ENCODE assay signal across 21 cellular contexts in the genomic region with DNA sequence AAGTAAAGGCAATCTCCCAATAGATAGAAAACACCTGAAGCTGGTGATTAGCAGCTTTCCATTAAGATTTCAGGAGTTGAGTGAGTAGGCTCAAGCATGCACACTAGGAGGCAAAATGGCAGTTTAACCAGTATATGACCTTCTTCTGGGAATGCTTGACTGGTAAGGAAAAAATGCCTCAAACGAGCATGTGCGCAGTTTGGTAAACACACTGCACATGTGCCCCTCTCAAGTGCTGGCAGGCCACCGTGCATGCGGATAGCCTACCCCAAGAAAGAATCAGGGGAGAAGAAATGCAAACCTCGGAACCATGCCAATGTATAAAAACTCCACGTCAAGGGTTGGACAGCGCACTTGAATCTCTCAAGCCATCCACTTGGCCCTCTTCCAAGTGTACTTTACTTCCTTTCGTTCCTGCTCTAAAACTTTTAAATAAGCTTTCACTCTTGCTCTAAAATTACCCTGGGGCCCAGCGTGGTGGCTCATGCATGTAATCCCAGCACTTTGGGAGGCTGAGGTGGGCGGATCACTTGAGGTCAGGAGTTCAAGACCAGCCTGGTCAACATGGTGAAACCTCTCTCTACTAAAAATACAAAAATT.
"Had no signal": no experiment of that assay in that cellular context is flagged by ENCODE, and none has a peak within 500 bp of the region (broad histone marks: within the 10 kb centered on the region; RNA-seq: fewer than 3 reads in every experiment).

No MANE protein-coding gene starts in this region.

- H3K27me3 Mint-ChIP-seq: activated CD4-positive, alpha-beta memory T cell treated with anti-CD3 and anti-CD28 coated beads for 36 hours; stimulated activated memory B cell treated with anti-CD40 and anti-IgM and Interleukin-4, amounts not matched to agents 10 μg/mL and 1 μg/mL and 100 μg/mL, for 72 hours; T-helper 17 cell had no signal

- H3K27ac Mint-ChIP-seq: activated CD4-positive, alpha-beta memory T cell treated with anti-CD3 and anti-CD28 coated beads for 36 hours; activated naive CD4-positive, alpha-beta T cell treated with anti-CD3 and anti-CD28 coated beads for 36 hours; activated T-cell treated with anti-CD3 and anti-CD28 coated beads, Interleukin-2, amount 50 U/mL, for 72 hours; stimulated activated memory B cell treated with anti-CD40 and anti-IgM and Interleukin-4, amounts not matched to agents 10 μg/mL and 1 μg/mL and 100 μg/mL, for 72 hours; T-helper 17 cell had no signal

- H3K9me3 ChIP-seq: colonic mucosa, gastrocnemius medialis, mucosa of descending colon had no signal

- H3K36me3 ChIP-seq: colonic mucosa, esophagus muscularis mucosa, gastrocnemius medialis had no signal

- H3K27me3 ChIP-seq: colonic mucosa, dorsolateral prefrontal cortex, esophagus muscularis mucosa, gastrocnemius medialis had no signal

- DNase-seq: activated CD4-positive, alpha-beta memory T cell treated with anti-CD3 and anti-CD28 coated beads for 36 hours; activated CD4-positive, alpha-beta T cell treated with anti-CD3 and anti-CD28 coated beads for 4 hours; activated CD4-positive, CD25-positive, alpha-beta regulatory T cell; activated effector memory CD4-positive, alpha-beta T cell treated with Interleukin-2 at 50 U/mL for 16 hours; activated naive CD4-positive, alpha-beta T cell treated with anti-CD3 and anti-CD28 coated beads for 36 hours; activated T-cell treated with anti-CD3 and anti-CD28 coated beads, Interleukin-2, amount 50 U/mL, for 72 hours; amygdala; colonic mucosa; dorsolateral prefrontal cortex; gastrocnemius medialis; hippocampal formation; mesendoderm; mucosa of descending colon; nucleus accumbens; right cardiac atrium; stimulated activated CD4-positive, alpha-beta T cell treated with anti-CD3 and anti-CD28 coated beads, Interleukin-2, amount 100 ng/mL, for 24 hours; T-helper 17 cell; trophoblast cell had no signal

- ATAC-seq: activated T-cell treated with anti-CD3 and anti-CD28 coated beads, Interleukin-2, amount 50 U/mL, for 72 hours; gastrocnemius medialis; mucosa of descending colon; right cardiac atrium; stimulated activated memory B cell treated with anti-CD40 and anti-IgM and Interleukin-4, amounts not matched to agents 10 μg/mL and 1 μg/mL and 100 μg/mL, for 72 hours; T-helper 17 cell had no signal

- H3K9me3 Mint-ChIP-seq: activated T-cell treated with anti-CD3 and anti-CD28 coated beads, Interleukin-2, amount 50 U/mL, for 72 hours; stimulated activated memory B cell treated with anti-CD40 and anti-IgM and Interleukin-4, amounts not matched to agents 10 μg/mL and 1 μg/mL and 100 μg/mL, for 72 hours had no signal

- H3K4me1 ChIP-seq: colonic mucosa, esophagus muscularis mucosa, gastrocnemius medialis, parathyroid adenoma had no signal

- H3K4me3 ChIP-seq: colonic mucosa, dorsolateral prefrontal cortex, esophagus muscularis mucosa, gastrocnemius medialis, mucosa of descending colon had no signal

- H3K27ac ChIP-seq: colonic mucosa, dorsolateral prefrontal cortex, esophagus muscularis mucosa, gastrocnemius medialis, parathyroid adenoma had no signal

- H3K4me3 Mint-ChIP-seq: activated CD4-positive, alpha-beta memory T cell treated with anti-CD3 and anti-CD28 coated beads for 36 hours; activated naive CD4-positive, alpha-beta T cell treated with anti-CD3 and anti-CD28 coated beads for 36 hours; activated T-cell treated with anti-CD3 and anti-CD28 coated beads, Interleukin-2, amount 50 U/mL, for 72 hours; stimulated activated memory B cell treated with anti-CD40 and anti-IgM and Interleukin-4, amounts not matched to agents 10 μg/mL and 1 μg/mL and 100 μg/mL, for 72 hours; T-helper 17 cell had no signal
